19 cellular contexts compared by ENCODE assay signal in genomic region chr5:112710896-112711295, GRCh38.
"Had no signal": no experiment of that assay in that cellular context is flagged by ENCODE, and none has a peak within 500 bp of the region (broad histone marks: within the 10 kb centered on the region; RNA-seq: fewer than 3 reads in every experiment).

No MANE protein-coding gene starts in this region.

- H3K9me3 Mint-ChIP-seq: effector memory CD8-positive, alpha-beta T cell; naive B cell; stimulated activated naive B cell treated with anti-CD40 and anti-IgM and Interleukin-4, amounts not matched to agents 10 μg/mL and 1 μg/mL and 100 μg/mL, for 72 hours had no signal

- DNase-seq: activated CD4-positive, alpha-beta T cell treated with anti-CD3 and anti-CD28 coated beads for 48 hours; activated CD8-positive, alpha-beta memory T cell treated with anti-CD3 and anti-CD28 coated beads for 24 hours; activated gamma-delta T cell treated with Interleukin-2 at 50 U/mL for 16 hours; activated naive CD8-positive, alpha-beta T cell treated with anti-CD3 and anti-CD28 coated beads, Interleukin-2, amount 10 ng/mL, durations not matched to agents 7 days and 5 days; anterior cingulate cortex; dermis blood vessel endothelial cell; effector memory CD8-positive, alpha-beta T cell; islet precursor cell; naive B cell; posterior cingulate gyrus; retina; stimulated activated CD4-positive, alpha-beta T cell treated with anti-CD3 and anti-CD28 coated beads, Interleukin-2, amount 100 ng/mL, for 48 hours; stimulated activated naive B cell treated with anti-CD40 and anti-IgM and Interleukin-4, amounts not matched to agents 10 μg/mL and 1 μg/mL and 100 μg/mL, for 72 hours; thyroid gland; uterus; WERI-Rb-1 had no signal

- H3K9me3 ChIP-seq: breast epithelium, gastroesophageal sphincter, thyroid gland, uterus had no signal

- ATAC-seq: effector memory CD8-positive, alpha-beta T cell; gastroesophageal sphincter; stimulated activated naive B cell treated with anti-CD40 and anti-IgM and Interleukin-4, amounts not matched to agents 10 μg/mL and 1 μg/mL and 100 μg/mL, for 72 hours had no signal

- H3K27ac ChIP-seq: breast epithelium, thyroid gland, uterus, WERI-Rb-1 had no signal

- H3K36me3 ChIP-seq: breast epithelium, gastroesophageal sphincter, thyroid gland, uterus had no signal

- H3K27ac Mint-ChIP-seq: activated naive CD8-positive, alpha-beta T cell treated with anti-CD3 and anti-CD28 coated beads, Interleukin-2, amount 10 ng/mL, durations not matched to agents 7 days and 5 days; stimulated activated naive B cell treated with anti-CD40 and anti-IgM and Interleukin-4, amounts not matched to agents 10 μg/mL and 1 μg/mL and 100 μg/mL, for 72 hours had no signal

- H3K27me3 Mint-ChIP-seq: activated naive CD8-positive, alpha-beta T cell treated with anti-CD3 and anti-CD28 coated beads, Interleukin-2, amount 10 ng/mL, durations not matched to agents 7 days and 5 days; effector memory CD8-positive, alpha-beta T cell; naive B cell; stimulated activated naive B cell treated with anti-CD40 and anti-IgM and Interleukin-4, amounts not matched to agents 10 μg/mL and 1 μg/mL and 100 μg/mL, for 72 hours had no signal

- H3K4me3 ChIP-seq: breast epithelium, gastroesophageal sphincter, lung, thyroid gland, uterus had no signal

- H3K27me3 ChIP-seq: breast epithelium, gastroesophageal sphincter, thyroid gland, uterus had no signal

- H3K4me3 Mint-ChIP-seq: activated naive CD8-positive, alpha-beta T cell treated with anti-CD3 and anti-CD28 coated beads, Interleukin-2, amount 10 ng/mL, durations not matched to agents 7 days and 5 days had no signal
